ENCODE assay signal across 3 cellular contexts in genomic region chr17:59493867-59494266, GRCh38.
TF ChIP-seq lines count a peak whose summit lies in the region.

No MANE protein-coding gene starts in this region.

TF ChIP-seq in SK-N-SH, 30 proteins besides CTCF, POLR2A, EP300 and RAD21 (continued from another document):
- TF ChIP-seq MEF2A (IDR thresholded peaks at IDR 0.05; ENCODE audit: borderline replicate concordance, low read depth) (no peak), JUND (IDR thresholded peaks at IDR 0.05) (no peak), SMC3 (IDR thresholded peaks at IDR 0.05; ENCODE audit: low read depth, low read length) (no peak), GABPA (IDR thresholded peaks at IDR 0.05; ENCODE audit: low read depth) (no peak), ELF1 (IDR thresholded peaks at IDR 0.05) (no peak), FOSL2 (IDR thresholded peaks at IDR 0.05; ENCODE audit: borderline replicate concordance, low read depth) (no peak)

TF ChIP-seq in SK-N-SH treated with all-trans-retinoic acid at 6 μM for 48 hours, 23 proteins besides CTCF, POLR2A, EP300 and RAD21 (continued from another document):
- TF ChIP-seq TCF4 (CRISPR knock-in tag; IDR thresholded peaks at IDR 0.05; ENCODE audit: borderline replicate concordance) (no peak), ZFP3 (CRISPR knock-in tag; IDR thresholded peaks at IDR 0.05) (no peak), CREB5 (CRISPR knock-in tag; IDR thresholded peaks at IDR 0.05; ENCODE audit: low read depth) (no peak), ARNTL (CRISPR knock-in tag; IDR thresholded peaks at IDR 0.05; ENCODE audit: borderline replicate concordance, low read depth) (no peak), ZNF8 (CRISPR knock-in tag; IDR thresholded peaks at IDR 0.05) (no peak), RARB (CRISPR knock-in tag; IDR thresholded peaks at IDR 0.05) (no peak), PPARA (CRISPR knock-in tag; IDR thresholded peaks at IDR 0.05; ENCODE audit: borderline replicate concordance) (no peak)

TF ChIP-seq in K562, 482 proteins besides CTCF, POLR2A, EP300 and RAD21 (continued from another document):
- TF ChIP-seq CSDE1 (IDR thresholded peaks at IDR 0.05) (peak in 1 of 2 experiments; percentile 35; a peak in 1 of 4 replicates), ZFP1 (CRISPR knock-in tag; IDR thresholded peaks at IDR 0.05) (no peak)
